In genomic region chr1:98129486-98129885, GRCh38 we compare ENCODE assay signal across 34 cellular contexts.
"Had no signal": no experiment of that assay in that cellular context is flagged by ENCODE, and none has a peak within 500 bp of the region (broad histone marks: within the 10 kb centered on the region; RNA-seq: fewer than 3 reads in every experiment).

No MANE protein-coding gene starts in this region.

- H3K36me3 ChIP-seq: brain microvascular endothelial cell, breast epithelium had no signal

- H3K4me1 Mint-ChIP-seq: activated B cell treated with CpG ODN at 0.5 μM for 24 hours; activated CD4-positive, alpha-beta memory T cell treated with anti-CD3 and anti-CD28 coated beads, Interleukin-2, amount 10 ng/mL, durations not matched to agents 7 days and 5 days; activated CD4-positive, alpha-beta T cell treated with anti-CD3 and anti-CD28 coated beads, Interleukin-2, amount 10 ng/mL, durations not matched to agents 24 days and 14 days; activated CD8-positive, alpha-beta memory T cell treated with anti-CD3 and anti-CD28 coated beads, Interleukin-2, amount 10 ng/mL, durations not matched to agents 7 days and 5 days; activated naive CD4-positive, alpha-beta T cell treated with anti-CD3 and anti-CD28 coated beads, Interleukin-2, amount 10 ng/mL, durations not matched to agents 7 days and 5 days; activated naive CD4-positive, alpha-beta T cell treated with anti-CD3 and anti-CD28 coated beads, Interleukin-2, amount 50 U/mL, for 24 hours; activated naive CD8-positive, alpha-beta T cell treated with anti-CD3 and anti-CD28 coated beads, Interleukin-2, amount 10 ng/mL, durations not matched to agents 7 days and 5 days; activated naive CD8-positive, alpha-beta T cell treated with anti-CD3 and anti-CD28 coated beads, Interleukin-2, amount 50 U/mL, for 24 hours had no signal

- H3K27me3 ChIP-seq: body of pancreas, brain microvascular endothelial cell, breast epithelium had no signal

- H3K9me3 ChIP-seq: body of pancreas, breast epithelium had no signal

- H3K4me3 ChIP-seq: body of pancreas, breast epithelium had no signal

- H3K27ac ChIP-seq: body of pancreas, brain microvascular endothelial cell, breast epithelium, VCaP had no signal

- ATAC-seq: activated CD8-positive, alpha-beta memory T cell treated with anti-CD3 and anti-CD28 coated beads, Interleukin-2, amount 10 ng/mL, durations not matched to agents 7 days and 5 days; activated CD8-positive, alpha-beta T cell treated with anti-CD3 and anti-CD28 coated beads, Interleukin-2, amount 10 ng/mL, durations not matched to agents 7 days and 5 days; body of pancreas had no signal

- H3K9me3 Mint-ChIP-seq: activated B cell treated with CpG ODN at 0.5 μM for 24 hours; activated CD4-positive, alpha-beta memory T cell treated with anti-CD3 and anti-CD28 coated beads, Interleukin-2, amount 10 ng/mL, durations not matched to agents 7 days and 5 days; activated CD4-positive, alpha-beta T cell treated with anti-CD3 and anti-CD28 coated beads, Interleukin-2, amount 10 ng/mL, durations not matched to agents 24 days and 14 days; activated naive CD4-positive, alpha-beta T cell treated with anti-CD3 and anti-CD28 coated beads, Interleukin-2, amount 10 ng/mL, durations not matched to agents 7 days and 5 days; activated naive CD4-positive, alpha-beta T cell treated with anti-CD3 and anti-CD28 coated beads, Interleukin-2, amount 50 U/mL, for 24 hours; activated naive CD8-positive, alpha-beta T cell treated with anti-CD3 and anti-CD28 coated beads, Interleukin-2, amount 10 ng/mL, durations not matched to agents 7 days and 5 days; activated T-cell treated with anti-CD3 and anti-CD28 coated beads, Interleukin-2, amount 50 U/mL, for 24 hours; activated T-helper 2 cell treated with anti-CD3 and anti-CD28 coated beads, Interferon-gamma antibody, Interleukin-2, Interleukin-4, amounts not matched to agents 10 μg/mL and 5 μg/mL and 100 μg/mL, durations not matched to agents 14 hours and 24 hours and 36 hours; T-helper 1 cell treated with Interleukin-12 subunit alpha and Interleukin-12 subunit beta and Interleukin-4 antibody, amounts not matched to agents 30 μg/mL and 1 μg/mL, for 36 hours; T-helper 2 cell treated with Interferon-gamma antibody and Interleukin-4, amounts not matched to agents 5 μg/mL and 100 μg/mL, for 36 hours had no signal

- H3K27ac Mint-ChIP-seq: activated B cell treated with CpG ODN at 0.5 μM for 24 hours; activated CD4-positive, alpha-beta memory T cell treated with anti-CD3 and anti-CD28 coated beads, Interleukin-2, amount 10 ng/mL, durations not matched to agents 7 days and 5 days; activated CD4-positive, alpha-beta T cell treated with anti-CD3 and anti-CD28 coated beads, Interleukin-2, amount 10 ng/mL, durations not matched to agents 24 days and 14 days; activated CD8-positive, alpha-beta memory T cell treated with anti-CD3 and anti-CD28 coated beads, Interleukin-2, amount 10 ng/mL, durations not matched to agents 7 days and 5 days; activated CD8-positive, alpha-beta T cell treated with anti-CD3 and anti-CD28 coated beads, Interleukin-2, amount 10 ng/mL, durations not matched to agents 7 days and 5 days; activated naive CD4-positive, alpha-beta T cell treated with anti-CD3 and anti-CD28 coated beads, Interleukin-2, amount 10 ng/mL, durations not matched to agents 7 days and 5 days; activated naive CD4-positive, alpha-beta T cell treated with anti-CD3 and anti-CD28 coated beads, Interleukin-2, amount 50 U/mL, for 24 hours; activated naive CD8-positive, alpha-beta T cell; activated naive CD8-positive, alpha-beta T cell treated with anti-CD3 and anti-CD28 coated beads, Interleukin-2, amount 10 ng/mL, durations not matched to agents 7 days and 5 days; activated naive CD8-positive, alpha-beta T cell treated with anti-CD3 and anti-CD28 coated beads, Interleukin-2, amount 50 U/mL, for 24 hours; activated T-cell treated with anti-CD3 and anti-CD28 coated beads, Interleukin-2, amount 50 U/mL, for 24 hours; activated T-helper 2 cell treated with anti-CD3 and anti-CD28 coated beads, Interferon-gamma antibody, Interleukin-2, Interleukin-4, amounts not matched to agents 10 μg/mL and 5 μg/mL and 100 μg/mL, durations not matched to agents 14 hours and 24 hours and 36 hours; T-helper 1 cell treated with Interleukin-12 subunit alpha and Interleukin-12 subunit beta and Interleukin-4 antibody, amounts not matched to agents 30 μg/mL and 1 μg/mL, for 36 hours; T-helper 2 cell treated with Interferon-gamma antibody and Interleukin-4, amounts not matched to agents 5 μg/mL and 100 μg/mL, for 36 hours had no signal

- H3K27me3 Mint-ChIP-seq: activated B cell treated with CpG ODN at 0.5 μM for 24 hours; activated CD8-positive, alpha-beta memory T cell treated with anti-CD3 and anti-CD28 coated beads, Interleukin-2, amount 10 ng/mL, durations not matched to agents 7 days and 5 days; activated naive CD4-positive, alpha-beta T cell treated with anti-CD3 and anti-CD28 coated beads, Interleukin-2, amount 10 ng/mL, durations not matched to agents 7 days and 5 days; activated naive CD8-positive, alpha-beta T cell; activated T-cell treated with anti-CD3 and anti-CD28 coated beads, Interleukin-2, amount 50 U/mL, for 24 hours had no signal

- DNase-seq: activated B cell treated with CpG ODN at 0.5 μM for 24 hours; activated CD4-positive, alpha-beta memory T cell treated with anti-CD3 and anti-CD28 coated beads, Interleukin-2, amount 10 ng/mL, durations not matched to agents 7 days and 5 days; activated CD4-positive, alpha-beta T cell treated with anti-CD3 and anti-CD28 coated beads for 4 hours; activated CD4-positive, alpha-beta T cell treated with anti-CD3 and anti-CD28 coated beads, Interleukin-2, amount 10 ng/mL, durations not matched to agents 24 days and 14 days; activated CD4-positive, alpha-beta T cell treated with anti-CD3 and anti-CD28 coated beads, Interleukin-2, amount 50 U/mL, for 1 hour; activated CD4-positive, alpha-beta T cell treated with anti-CD3 and anti-CD28 coated beads, Interleukin-2, amount 50 U/mL, for 4 hours; activated CD4-positive, CD25-positive, alpha-beta regulatory T cell treated with anti-CD3 and anti-CD28 coated beads, Interleukin-2, amount 50 U/mL, for 72 hours; activated CD8-positive, alpha-beta memory T cell treated with anti-CD3 and anti-CD28 coated beads for 24 hours; activated CD8-positive, alpha-beta memory T cell treated with anti-CD3 and anti-CD28 coated beads, Interleukin-2, amount 10 ng/mL, durations not matched to agents 7 days and 5 days; activated CD8-positive, alpha-beta memory T cell treated with anti-CD3 and anti-CD28 coated beads, Interleukin-2, amount 50 U/mL, for 48 hours; activated CD8-positive, alpha-beta T cell treated with anti-CD3 and anti-CD28 coated beads, Interleukin-2, amount 10 ng/mL, durations not matched to agents 7 days and 5 days; activated effector memory CD4-positive, alpha-beta T cell treated with Interleukin-2 at 50 U/mL for 16 hours; activated gamma-delta T cell; activated naive CD4-positive, alpha-beta T cell treated with anti-CD3 and anti-CD28 coated beads, Interleukin-2, amount 10 ng/mL, durations not matched to agents 7 days and 5 days; activated naive CD4-positive, alpha-beta T cell treated with Interleukin-2 at 50 U/mL for 16 hours; activated naive CD8-positive, alpha-beta T cell treated with anti-CD3 and anti-CD28 coated beads, Interleukin-2, amount 10 ng/mL, durations not matched to agents 7 days and 5 days; activated naive CD8-positive, alpha-beta T cell treated with anti-CD3 and anti-CD28 coated beads, Interleukin-2, amount 50 U/mL, for 24 hours; activated T-cell treated with anti-CD3 and anti-CD28 coated beads, Interleukin-2, amount 50 U/mL, for 24 hours; activated T-cell treated with anti-CD3 and anti-CD28 coated beads, Interleukin-2, amount 50 U/mL, for 48 hours; amniotic stem cell; aorta; body of pancreas; brain microvascular endothelial cell; central memory CD4-positive, alpha-beta T cell; T-helper 1 cell; T-helper 2 cell; T-helper 9 cell had no signal

- H3K4me3 Mint-ChIP-seq: activated B cell treated with CpG ODN at 0.5 μM for 24 hours; activated CD4-positive, alpha-beta memory T cell treated with anti-CD3 and anti-CD28 coated beads, Interleukin-2, amount 10 ng/mL, durations not matched to agents 7 days and 5 days; activated CD4-positive, alpha-beta T cell treated with anti-CD3 and anti-CD28 coated beads, Interleukin-2, amount 10 ng/mL, durations not matched to agents 24 days and 14 days; activated CD8-positive, alpha-beta memory T cell treated with anti-CD3 and anti-CD28 coated beads, Interleukin-2, amount 10 ng/mL, durations not matched to agents 7 days and 5 days; activated CD8-positive, alpha-beta T cell treated with anti-CD3 and anti-CD28 coated beads, Interleukin-2, amount 10 ng/mL, durations not matched to agents 7 days and 5 days; activated naive CD4-positive, alpha-beta T cell treated with anti-CD3 and anti-CD28 coated beads, Interleukin-2, amount 10 ng/mL, durations not matched to agents 7 days and 5 days; activated naive CD4-positive, alpha-beta T cell treated with anti-CD3 and anti-CD28 coated beads, Interleukin-2, amount 50 U/mL, for 24 hours; activated naive CD8-positive, alpha-beta T cell; activated naive CD8-positive, alpha-beta T cell treated with anti-CD3 and anti-CD28 coated beads, Interleukin-2, amount 10 ng/mL, durations not matched to agents 7 days and 5 days; activated naive CD8-positive, alpha-beta T cell treated with anti-CD3 and anti-CD28 coated beads, Interleukin-2, amount 50 U/mL, for 24 hours; activated T-cell treated with anti-CD3 and anti-CD28 coated beads, Interleukin-2, amount 50 U/mL, for 24 hours; T-helper 1 cell treated with Interleukin-12 subunit alpha and Interleukin-12 subunit beta and Interleukin-4 antibody, amounts not matched to agents 30 μg/mL and 1 μg/mL, for 36 hours; T-helper 2 cell treated with Interferon-gamma antibody and Interleukin-4, amounts not matched to agents 5 μg/mL and 100 μg/mL, for 36 hours had no signal

- H3K4me1 ChIP-seq: body of pancreas, breast epithelium had no signal

- H3K36me3 Mint-ChIP-seq: activated CD8-positive, alpha-beta memory T cell treated with anti-CD3 and anti-CD28 coated beads, Interleukin-2, amount 10 ng/mL, durations not matched to agents 7 days and 5 days; activated naive CD4-positive, alpha-beta T cell treated with anti-CD3 and anti-CD28 coated beads, Interleukin-2, amount 10 ng/mL, durations not matched to agents 7 days and 5 days; activated naive CD4-positive, alpha-beta T cell treated with anti-CD3 and anti-CD28 coated beads, Interleukin-2, amount 50 U/mL, for 24 hours; activated naive CD8-positive, alpha-beta T cell; activated naive CD8-positive, alpha-beta T cell treated with anti-CD3 and anti-CD28 coated beads, Interleukin-2, amount 10 ng/mL, durations not matched to agents 7 days and 5 days had no signal
